15 cellular contexts compared by ENCODE assay signal in genomic region chr17:46043606-46044005, GRCh38. TPM values are rescaled to one million over a fixed set of nuclear protein-coding genes. Genes with fewer than 3 reads are reported as not detected.
DNase-seq lines count a peak whose midpoint lies in the region; ATAC-seq and TF ChIP-seq lines count a peak whose summit lies in the region.
"Had no signal": no experiment of that assay in that cellular context is flagged by ENCODE, and none has a peak within 500 bp of the region (broad histone marks: within the 10 kb centered on the region; RNA-seq: fewer than 3 reads in every experiment).

No MANE protein-coding gene starts in this region.

- ATAC-seq in gastrocnemius medialis (no peak), PC-3 (no peak), GM18505 (IDR thresholded peaks at IDR 0.05; ENCODE audit: unreplicated experiment) (no peak)

- DNase-seq in Calu3 (no peak), hepatocyte (ENCODE audit: low spot score) (no peak), gastrocnemius medialis (no peak), PC-3 (no peak), NCI-H82 treated with DMSO at 0.1 percent for 48 hours (lab: John Stamatoyannopoulos, UW; ENCODE audit: unreplicated experiment) (no peak), NCI-H526 treated with DMSO at 0.1 percent for 48 hours (lab: John Stamatoyannopoulos, UW) (no peak)
- DNase-seq: activated CD4-positive, CD25-positive, alpha-beta regulatory T cell treated with anti-CD3 and anti-CD28 coated beads, Interleukin-2, amount 50 U/mL, for 72 hours; activated effector memory CD4-positive, alpha-beta T cell treated with Interleukin-2 at 50 U/mL for 16 hours had no signal

- H3K27ac ChIP-seq in VCaP (peak overlapping the region; percentile 44; the same call in 1 of the 2 replicates), hepatocyte (peak overlapping the region; percentile 43), gastrocnemius medialis (peak overlapping the region; percentile 65 to 77 (median 75)), PC-3 (ENCODE audit: low read length) (no peak overlapping the region)

- H3K9me3 ChIP-seq in hepatocyte (ENCODE audit: low read depth) (no peaks in the 10 kb centered on the region), gastrocnemius medialis (no peaks in the 10 kb centered on the region), PC-3 (ENCODE audit: low read length) (no peaks in the 10 kb centered on the region)
- H3K9me3 ChIP-seq: prostate gland had no signal

- intact Hi-C loops in Calu3 (cut with micrococcal nuclease; ENCODE audit: unreplicated experiment) (loop anchor here (1.0 to 5.0 kb wide), 3 partner anchors 41 to 169 kb away; no protein-coding TSS in a partner anchor), gastrocnemius medialis (cut with DNase I; ENCODE audit: low total_unique reads) (loop anchor here (1.0 kb wide), 3 partner anchors 41 to 170 kb away; partner anchors contain the start of gene KANSL1), PC-3 (cut with micrococcal nuclease) (loop anchor here (1.0 to 10.0 kb wide), 6 partner anchors 20 to 170 kb away; no protein-coding TSS in a partner anchor)

- in situ Hi-C loops in gastrocnemius medialis (cut with MboI; ENCODE audit: low sequenced_read_pairs in 4 of 4): loop anchor here in 3 of 4 donors (5.0 to 10.0 kb wide), 3 partner anchors 41 to 171 kb away; no protein-coding TSS in a partner anchor

- peaks cover 26% of the 10 kb centered on the region for H3K79me2 ChIP-seq in hepatocyte
- no peaks in the 10 kb centered on the region for H3K79me2 ChIP-seq in PC-3 (ENCODE audit: low read length)

- TF ChIP-seq POLR2A in gastrocnemius medialis (IDR thresholded peaks at IDR 0.05): no peak
- no peak for TF ChIP-seq POLR2A in GM18505 (IDR thresholded peaks at IDR 0.05; ENCODE audit: borderline replicate concordance, extremely low read depth, insufficient read depth, insufficient read length)

- H3K9me2 ChIP-seq in hepatocyte (replicated peaks; ENCODE audit: insufficient read depth) (no peaks in the 10 kb centered on the region), PC-3 (replicated peaks; ENCODE audit: low read length) (no peaks in the 10 kb centered on the region)

- H3K36me3 Mint-ChIP-seq in Calu3 (ENCODE audit: insufficient read depth, unreplicated experiment): peaks cover 83% of the 10 kb centered on the region

- H3K4me3 Mint-ChIP-seq in Calu3 (ENCODE audit: low read depth, unreplicated experiment): no peak overlapping the region

- H3K27me3 ChIP-seq in hepatocyte (no peaks in the 10 kb centered on the region), gastrocnemius medialis (no peaks in the 10 kb centered on the region), PC-3 (ENCODE audit: low read length) (no peaks in the 10 kb centered on the region)

- H2AFZ ChIP-seq in hepatocyte: no peak overlapping the region
- H2AFZ ChIP-seq in PC-3 (ENCODE audit: low read length): no peak overlapping the region

- H3K9me3 Mint-ChIP-seq in Calu3 (ENCODE audit: low read depth, unreplicated experiment): no peaks in the 10 kb centered on the region

- H4K20me1 ChIP-seq in hepatocyte (ENCODE audit: insufficient read depth, poor library complexity, severe bottlenecking): peaks cover 11% of the 10 kb centered on the region
- H4K20me1 ChIP-seq in PC-3 (ENCODE audit: low read length): 0 out of 2 replicates have a peak, but pooled peaks cover 3% of the 10 kb centered on the region

- H3K27me3 Mint-ChIP-seq in Calu3 (ENCODE audit: unreplicated experiment): no peaks in the 10 kb centered on the region

- H3K4me1 ChIP-seq in hepatocyte (ENCODE audit: insufficient read depth): peaks cover 23% of the 10 kb centered on the region
- H3K4me1 ChIP-seq in gastrocnemius medialis: peaks cover 45 to 58% of the 10 kb centered on the region in 2 donors
- peaks cover 11% of the 10 kb centered on the region; the same call in 1 of the 2 replicates for H3K4me1 ChIP-seq in PC-3 (ENCODE audit: insufficient read depth, low read length)

- 57% methylated on average over 3 of the region's 3 CpGs for WGBS in hepatocyte (ENCODE audit: low lambda C conversion rate, missing lambda C conversion rate)

- H3K4me1 Mint-ChIP-seq in Calu3 (ENCODE audit: low read depth, unreplicated experiment): peaks cover 17% of the 10 kb centered on the region

- TF ChIP-seq CTCF in Calu3 (IDR thresholded peaks at IDR 0.05; ENCODE audit: unreplicated experiment): no peak
- no peak for TF ChIP-seq CTCF in VCaP (conservative IDR thresholded peaks at IDR 0.05)
- TF ChIP-seq CTCF in hepatocyte (IDR thresholded peaks at IDR 0.05; ENCODE audit: poor library complexity): no peak
- TF ChIP-seq CTCF in gastrocnemius medialis (IDR thresholded peaks at IDR 0.05 in 4 of 5, conservative IDR thresholded peaks at IDR 0.05 in 1 of 5): no peak
- TF ChIP-seq CTCF in PC-3 (conservative IDR thresholded peaks at IDR 0.05; ENCODE audit: low read depth, low read length): no peak

- H3K36me3 ChIP-seq in hepatocyte (replicated peaks; ENCODE audit: insufficient read depth, low read depth): peaks cover 5% of the 10 kb centered on the region
- peaks cover 0 to 27% of the 10 kb centered on the region in 2 donors for H3K36me3 ChIP-seq in gastrocnemius medialis
- peaks cover 65% of the 10 kb centered on the region for H3K36me3 ChIP-seq in PC-3 (ENCODE audit: low read depth, low read length)

- POLR2A ChIA-PET in PC-3 (lab: Charles Lee; ENCODE audit: unreplicated experiment): no interaction called here

- H3K4me3 ChIP-seq in hepatocyte (no peak overlapping the region), gastrocnemius medialis (no peak overlapping the region), PC-3 (ENCODE audit: low read length) (no peak overlapping the region)
- H3K4me3 ChIP-seq: prostate gland had no signal

- peaks cover 3% of the 10 kb centered on the region for H3F3A ChIP-seq in PC-3 (ENCODE audit: low read length, unreplicated experiment)

- no TSS peak for BruUV-seq in Calu3 (replicated peaks; lab: Mats Ljungman, UMichigan)
- BruUV-seq in PC-3 (replicated peaks; lab: Mats Ljungman, UMichigan): no TSS peak

- H3K27ac Mint-ChIP-seq in Calu3 (ENCODE audit: unreplicated experiment): peak overlapping the region; percentile 11

- CTCF ChIA-PET in Calu3 (lab: Charles Lee) (interaction anchor here (0.6 to 1.8 kb wide), 15 partner anchors 8 to 403 kb away, joined by 3 to 41 read pairs (median 4); partner anchors contain the start of gene KANSL1), PC-3 (lab: Charles Lee) (interaction anchor here (0.6 to 2.3 kb wide), 7 partner anchors 10 to 150 kb away, joined by 4 to 28 read pairs (median 6); partner anchors contain the start of gene KANSL1)

- H3K4me2 ChIP-seq in hepatocyte (no peak overlapping the region), PC-3 (ENCODE audit: low read length) (no peak overlapping the region)

- no peak overlapping the region for H3K9ac ChIP-seq in PC-3 (ENCODE audit: low read length)

RNA-seq across cellular contexts. Expression of gene STH, which starts 44.6 kb away (rescaled TPM):
- total RNA-seq in Calu3 (2022) (not detected in 2 replicates), hepatocyte (not detected in 2 replicates), gastrocnemius medialis (not detected), PC-3 (2014; rRNA removed) (not detected in 2 replicates)
- polyA plus RNA-seq in hepatocyte: not detected in 2 replicates
- total RNA-seq: endothelial cell of umbilical vein, H1, lower leg skin, M059J, prostate gland had no signal
- polyA plus RNA-seq: endothelial cell of umbilical vein, H1 had no signal
